In the genomic region with DNA sequence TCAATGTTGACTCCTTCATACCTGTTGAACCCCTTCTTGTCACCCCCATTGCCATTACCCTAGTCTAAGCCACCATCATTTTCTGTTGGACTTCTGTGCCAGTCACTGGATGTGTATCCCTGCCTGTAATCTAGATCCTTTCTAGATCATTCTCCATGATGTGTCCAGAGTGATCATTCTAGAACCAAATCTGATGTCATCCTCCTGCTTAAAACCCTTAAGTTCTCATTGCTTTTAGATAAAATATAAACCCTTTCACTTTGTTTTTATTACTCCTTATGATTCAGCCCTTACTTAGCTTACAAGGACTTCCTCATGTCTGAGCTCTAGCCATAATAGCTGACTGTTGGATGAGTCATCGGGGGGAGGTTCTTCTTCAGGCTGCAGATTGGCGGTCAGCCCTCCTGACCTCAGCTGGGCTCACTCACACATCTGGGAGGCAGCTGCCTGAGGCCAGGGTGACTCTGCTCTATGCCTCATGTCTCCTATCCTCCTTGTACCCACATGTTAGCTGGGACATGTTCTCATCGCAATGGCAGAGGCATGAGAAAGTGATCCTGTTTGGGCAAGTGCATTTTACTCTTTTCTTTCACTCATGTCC, we compare ENCODE assay signal across 8 cellular contexts.
DNase-seq lines count a peak whose midpoint lies in the region; ATAC-seq and TF ChIP-seq lines count a peak whose summit lies in the region.

No MANE protein-coding gene starts in this region.

- no peaks in the 10 kb centered on the region for H3K36me3 ChIP-seq in GM23338 (ENCODE audit: insufficient read depth)

- peaks cover 4% of the 10 kb centered on the region; the same call in 2 of the 3 replicates for H3K4me1 Mint-ChIP-seq in GM23338

- TF ChIP-seq CTCF in GM23338 (conservative IDR thresholded peaks at IDR 0.05; ENCODE audit: low read depth in 2 of 2) = no peak

- peak; percentile 61 for DNase-seq in GDM1 (lab: John Stamatoyannopoulos, UW)
- peak; percentile 65 for DNase-seq in NOMO-1 treated with dmso at 0.1 percent for 144 hours (lab: John Stamatoyannopoulos, UW; ENCODE audit: unreplicated experiment)
- DNase-seq in dermis blood vessel endothelial cell = peak; percentile 97
- DNase-seq in mucosa of gallbladder (ENCODE audit: low spot score) = peak; percentile 74
- no peak for DNase-seq in NCI-H1694 treated with DMSO at 0.1 percent for 48 hours (lab: John Stamatoyannopoulos, UW)
- DNase-seq in GM23338 (ENCODE audit: low spot score) = no peak

- no peaks in the 10 kb centered on the region for H3K4me1 ChIP-seq in GM23338 (ENCODE audit: insufficient read depth)

- H3K27ac Mint-ChIP-seq in GM23338 = no peak overlapping the region

- no peaks in the 10 kb centered on the region for H4K20me1 ChIP-seq in GM23338 (replicated peaks; ENCODE audit: insufficient read depth)

- H3K4me3 Mint-ChIP-seq in GM23338 = no peak overlapping the region

- no peak overlapping the region for H3K4me3 ChIP-seq in GM23338

- H2AFZ ChIP-seq in GM23338 = no peak overlapping the region

- no peaks in the 10 kb centered on the region for H3F3A ChIP-seq in GM23338 (replicated peaks; ENCODE audit: low read depth)

- H3K27ac ChIP-seq in GM23338 (ENCODE audit: low read depth) = no peak overlapping the region

- peaks cover 12% of the 10 kb centered on the region for H3K9me2 ChIP-seq in GM23338 (ENCODE audit: insufficient read depth)

- ATAC-seq in GM21619 (IDR thresholded peaks at IDR 0.05; ENCODE audit: unreplicated experiment) (no peak), GM21367 (IDR thresholded peaks at IDR 0.05; ENCODE audit: unreplicated experiment) (no peak), GM23338 (no peak)

- no peak overlapping the region for H3K4me2 ChIP-seq in GM23338

- no peaks in the 10 kb centered on the region for H3K79me2 ChIP-seq in GM23338 (replicated peaks; ENCODE audit: insufficient read depth)

- no peaks in the 10 kb centered on the region for H3K9me3 Mint-ChIP-seq in GM23338

- H3K27me3 ChIP-seq in GM23338 (ENCODE audit: insufficient read depth) = no peaks in the 10 kb centered on the region

- H3K36me3 Mint-ChIP-seq in GM23338 (ENCODE audit: low read depth) = no peaks in the 10 kb centered on the region

- no peaks in the 10 kb centered on the region for H3K27me3 Mint-ChIP-seq in GM23338 (ENCODE audit: insufficient read depth, low read depth, poor library complexity)

TF ChIP-seq in GM23338, 12 proteins besides CTCF, POLR2A, EP300 and RAD21:
- no peak for TF ChIP-seq ZNF331 (CRISPR knock-in tag; IDR thresholded peaks at IDR 0.05; ENCODE audit: low read depth)
- TF ChIP-seq ZNF114 (CRISPR knock-in tag; IDR thresholded peaks at IDR 0.05) = no peak
- TF ChIP-seq, protein P1, sequence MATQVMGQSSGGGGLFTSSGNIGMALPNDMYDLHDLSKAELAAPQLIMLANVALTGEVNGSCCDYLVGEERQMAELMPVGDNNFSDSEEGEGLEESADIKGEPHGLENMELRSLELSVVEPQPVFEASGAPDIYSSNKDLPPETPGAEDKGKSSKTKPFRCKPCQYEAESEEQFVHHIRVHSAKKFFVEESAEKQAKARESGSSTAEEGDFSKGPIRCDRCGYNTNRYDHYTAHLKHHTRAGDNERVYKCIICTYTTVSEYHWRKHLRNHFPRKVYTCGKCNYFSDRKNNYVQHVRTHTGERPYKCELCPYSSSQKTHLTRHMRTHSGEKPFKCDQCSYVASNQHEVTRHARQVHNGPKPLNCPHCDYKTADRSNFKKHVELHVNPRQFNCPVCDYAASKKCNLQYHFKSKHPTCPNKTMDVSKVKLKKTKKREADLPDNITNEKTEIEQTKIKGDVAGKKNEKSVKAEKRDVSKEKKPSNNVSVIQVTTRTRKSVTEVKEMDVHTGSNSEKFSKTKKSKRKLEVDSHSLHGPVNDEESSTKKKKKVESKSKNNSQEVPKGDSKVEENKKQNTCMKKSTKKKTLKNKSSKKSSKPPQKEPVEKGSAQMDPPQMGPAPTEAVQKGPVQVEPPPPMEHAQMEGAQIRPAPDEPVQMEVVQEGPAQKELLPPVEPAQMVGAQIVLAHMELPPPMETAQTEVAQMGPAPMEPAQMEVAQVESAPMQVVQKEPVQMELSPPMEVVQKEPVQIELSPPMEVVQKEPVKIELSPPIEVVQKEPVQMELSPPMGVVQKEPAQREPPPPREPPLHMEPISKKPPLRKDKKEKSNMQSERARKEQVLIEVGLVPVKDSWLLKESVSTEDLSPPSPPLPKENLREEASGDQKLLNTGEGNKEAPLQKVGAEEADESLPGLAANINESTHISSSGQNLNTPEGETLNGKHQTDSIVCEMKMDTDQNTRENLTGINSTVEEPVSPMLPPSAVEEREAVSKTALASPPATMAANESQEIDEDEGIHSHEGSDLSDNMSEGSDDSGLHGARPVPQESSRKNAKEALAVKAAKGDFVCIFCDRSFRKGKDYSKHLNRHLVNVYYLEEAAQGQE (IDR thresholded peaks at IDR 0.05; ENCODE audit: unreplicated experiment) = no peak
- no peak for TF ChIP-seq CREB1 (CRISPR knock-in tag; IDR thresholded peaks at IDR 0.05; ENCODE audit: low read depth)
- no peak for TF ChIP-seq EZH2 (IDR thresholded peaks at IDR 0.05; ENCODE audit: low read depth, unreplicated experiment)
- TF ChIP-seq NANOG (IDR thresholded peaks at IDR 0.05; ENCODE audit: borderline replicate concordance) = no peak
- TF ChIP-seq, protein P2, sequence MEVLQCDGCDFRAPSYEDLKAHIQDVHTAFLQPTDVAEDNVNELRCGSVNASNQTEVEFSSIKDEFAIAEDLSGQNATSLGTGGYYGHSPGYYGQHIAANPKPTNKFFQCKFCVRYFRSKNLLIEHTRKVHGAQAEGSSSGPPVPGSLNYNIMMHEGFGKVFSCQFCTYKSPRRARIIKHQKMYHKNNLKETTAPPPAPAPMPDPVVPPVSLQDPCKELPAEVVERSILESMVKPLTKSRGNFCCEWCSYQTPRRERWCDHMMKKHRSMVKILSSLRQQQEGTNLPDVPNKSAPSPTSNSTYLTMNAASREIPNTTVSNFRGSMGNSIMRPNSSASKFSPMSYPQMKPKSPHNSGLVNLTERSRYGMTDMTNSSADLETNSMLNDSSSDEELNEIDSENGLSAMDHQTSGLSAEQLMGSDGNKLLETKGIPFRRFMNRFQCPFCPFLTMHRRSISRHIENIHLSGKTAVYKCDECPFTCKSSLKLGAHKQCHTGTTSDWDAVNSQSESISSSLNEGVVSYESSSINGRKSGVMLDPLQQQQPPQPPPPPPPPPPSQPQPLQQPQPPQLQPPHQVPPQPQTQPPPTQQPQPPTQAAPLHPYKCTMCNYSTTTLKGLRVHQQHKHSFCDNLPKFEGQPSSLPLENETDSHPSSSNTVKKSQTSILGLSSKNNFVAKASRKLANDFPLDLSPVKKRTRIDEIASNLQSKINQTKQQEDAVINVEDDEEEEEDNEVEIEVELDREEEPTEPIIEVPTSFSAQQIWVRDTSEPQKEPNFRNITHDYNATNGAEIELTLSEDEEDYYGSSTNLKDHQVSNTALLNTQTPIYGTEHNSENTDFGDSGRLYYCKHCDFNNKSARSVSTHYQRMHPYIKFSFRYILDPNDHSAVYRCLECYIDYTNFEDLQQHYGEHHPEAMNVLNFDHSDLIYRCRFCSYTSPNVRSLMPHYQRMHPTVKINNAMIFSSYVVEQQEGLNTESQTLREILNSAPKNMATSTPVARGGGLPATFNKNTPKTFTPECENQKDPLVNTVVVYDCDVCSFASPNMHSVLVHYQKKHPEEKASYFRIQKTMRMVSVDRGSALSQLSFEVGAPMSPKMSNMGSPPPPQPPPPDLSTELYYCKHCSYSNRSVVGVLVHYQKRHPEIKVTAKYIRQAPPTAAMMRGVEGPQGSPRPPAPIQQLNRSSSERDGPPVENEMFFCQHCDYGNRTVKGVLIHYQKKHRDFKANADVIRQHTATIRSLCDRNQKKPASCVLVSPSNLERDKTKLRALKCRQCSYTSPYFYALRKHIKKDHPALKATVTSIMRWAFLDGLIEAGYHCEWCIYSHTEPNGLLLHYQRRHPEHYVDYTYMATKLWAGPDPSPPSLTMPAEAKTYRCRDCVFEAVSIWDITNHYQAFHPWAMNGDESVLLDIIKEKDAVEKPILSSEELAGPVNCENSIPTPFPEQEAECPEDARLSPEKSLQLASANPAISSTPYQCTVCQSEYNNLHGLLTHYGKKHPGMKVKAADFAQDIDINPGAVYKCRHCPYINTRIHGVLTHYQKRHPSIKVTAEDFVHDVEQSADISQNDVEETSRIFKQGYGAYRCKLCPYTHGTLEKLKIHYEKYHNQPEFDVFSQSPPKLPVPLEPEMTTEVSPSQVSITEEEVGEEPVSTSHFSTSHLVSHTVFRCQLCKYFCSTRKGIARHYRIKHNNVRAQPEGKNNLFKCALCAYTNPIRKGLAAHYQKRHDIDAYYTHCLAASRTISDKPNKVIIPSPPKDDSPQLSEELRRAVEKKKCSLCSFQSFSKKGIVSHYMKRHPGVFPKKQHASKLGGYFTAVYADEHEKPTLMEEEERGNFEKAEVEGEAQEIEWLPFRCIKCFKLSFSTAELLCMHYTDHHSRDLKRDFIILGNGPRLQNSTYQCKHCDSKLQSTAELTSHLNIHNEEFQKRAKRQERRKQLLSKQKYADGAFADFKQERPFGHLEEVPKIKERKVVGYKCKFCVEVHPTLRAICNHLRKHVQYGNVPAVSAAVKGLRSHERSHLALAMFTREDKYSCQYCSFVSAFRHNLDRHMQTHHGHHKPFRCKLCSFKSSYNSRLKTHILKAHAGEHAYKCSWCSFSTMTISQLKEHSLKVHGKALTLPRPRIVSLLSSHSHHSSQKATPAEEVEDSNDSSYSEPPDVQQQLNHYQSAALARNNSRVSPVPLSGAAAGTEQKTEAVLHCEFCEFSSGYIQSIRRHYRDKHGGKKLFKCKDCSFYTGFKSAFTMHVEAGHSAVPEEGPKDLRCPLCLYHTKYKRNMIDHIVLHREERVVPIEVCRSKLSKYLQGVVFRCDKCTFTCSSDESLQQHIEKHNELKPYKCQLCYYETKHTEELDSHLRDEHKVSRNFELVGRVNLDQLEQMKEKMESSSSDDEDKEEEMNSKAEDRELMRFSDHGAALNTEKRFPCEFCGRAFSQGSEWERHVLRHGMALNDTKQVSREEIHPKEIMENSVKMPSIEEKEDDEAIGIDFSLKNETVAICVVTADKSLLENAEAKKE (CRISPR knock-in tag; IDR thresholded peaks at IDR 0.05) = no peak

Comparison
In these comparisons a context has a peak if more than half of its experiments do, and no peak if none do; other contexts are left out.
1. DNase-seq: peak in GDM1 (single experiment), NOMO-1 treated with dmso at 0.1 percent for 144 hours (single experiment), dermis blood vessel endothelial cell (single experiment) and mucosa of gallbladder (single experiment); none in NCI-H1694 treated with DMSO at 0.1 percent for 48 hours (single experiment) and GM23338 (single experiment).